ENCODE assay signal across 13 cellular contexts in the genomic region with DNA sequence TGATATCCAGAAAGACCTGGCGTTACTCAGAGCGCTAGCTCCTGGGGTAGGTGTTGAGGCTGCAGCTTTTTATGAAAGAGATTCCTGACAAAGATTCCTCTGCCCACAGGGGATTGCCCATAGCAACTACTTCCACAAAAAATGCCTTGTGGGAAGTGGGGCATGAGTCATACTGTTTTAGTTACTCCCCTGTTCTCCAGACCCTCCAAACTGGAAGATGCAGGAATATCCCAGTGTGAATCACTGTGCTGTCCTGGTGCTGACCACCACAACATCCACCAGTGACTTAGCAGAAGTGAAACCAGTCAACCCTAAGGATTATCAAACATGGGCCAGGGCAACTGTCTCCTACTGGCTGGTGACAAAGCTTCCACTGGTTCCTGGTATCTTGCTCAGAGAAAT.
A peak's percentile ranks its signal among the peaks of the same experiment; 100 is the strongest.
DNase-seq lines count a peak whose midpoint lies in the region; FAIRE-seq and TF ChIP-seq lines count a peak whose summit lies in the region.
"Had no signal": no experiment of that assay in that cellular context is flagged by ENCODE, and none has a peak within 500 bp of the region (broad histone marks: within the 10 kb centered on the region; RNA-seq: fewer than 3 reads in every experiment).

No MANE protein-coding gene starts in this region.

- H3K36me3 ChIP-seq in H1 (ENCODE audit: control insufficient read depth in 2 of 4, insufficient read depth in 4 of 4, low read length in 3 of 4) (no peaks in the 10 kb centered on the region), neuronal stem cell (replicated peaks in 1 of 2; ENCODE audit: control insufficient read depth in 2 of 2, insufficient read depth in 2 of 2, low read length in 2 of 2) (peaks cover 0 to 56% of the 10 kb centered on the region in 2 donors), testis (ENCODE audit: low read depth, missing control alignments) (no peaks in the 10 kb centered on the region)
- H3K36me3 ChIP-seq: tibial nerve had no signal

- no peak for FAIRE-seq in H1 (lab: Jason Lieb, UNC)

- H2BK5ac ChIP-seq in H1 (ENCODE audit: low read depth, low read length) (no peak overlapping the region), neuronal stem cell (ENCODE audit: low read length) (no peak overlapping the region)

- no peak for TF ChIP-seq CTCF in H1 (IDR thresholded peaks at IDR 0.05; ENCODE audit: control extremely low read depth in 1 of 3, insufficient read depth in 1 of 3, low read depth in 1 of 3, low read length in 3 of 3)
- TF ChIP-seq CTCF in testis (IDR thresholded peaks at IDR 0.05), result no peak

- H4K8ac ChIP-seq in H1 (ENCODE audit: extremely low read depth, insufficient read depth, low read length) (no peak overlapping the region), neuronal stem cell (ENCODE audit: low read depth, low read length) (no peak overlapping the region)

- no peaks in the 10 kb centered on the region for H3K79me2 ChIP-seq in H1 (ENCODE audit: control insufficient read depth in 1 of 2, insufficient read depth in 2 of 2, low read length in 2 of 2)

- H2BK15ac ChIP-seq in H1 (ENCODE audit: low read length) (no peak overlapping the region), neuronal stem cell (ENCODE audit: low read length) (no peak overlapping the region)

- H3K4me3 ChIP-seq in H1 (ENCODE audit: extremely low read depth in 1 of 4, insufficient read depth in 2 of 4, low read depth in 3 of 4, low read length in 4 of 4) (no peak overlapping the region), neuronal stem cell (ENCODE audit: low read length in 2 of 2) (no peak overlapping the region), testis (no peak overlapping the region)
- H3K4me3 ChIP-seq: tibial nerve had no signal

- no peak for TF ChIP-seq POLR2A in H1 (IDR thresholded peaks at IDR 0.05; ENCODE audit: control extremely low read depth in 1 of 2, low read depth in 2 of 2, low read length in 2 of 2)
- no peak for TF ChIP-seq POLR2A in testis (IDR thresholded peaks at IDR 0.05)

- DNase-seq in Daoy (ENCODE audit: low read depth) (peak; percentile 93), H1 (ENCODE audit: low read depth in 1 of 2, low spot score in 2 of 2) (no peak), neuronal stem cell (ENCODE audit: low spot score) (no peak), testis (no peak), nucleus accumbens (lab: John Stamatoyannopoulos, UW) (no peak), globus pallidus (ENCODE audit: low spot score) (no peak), T-helper 1 cell (no peak)
- DNase-seq: activated CD4-positive, alpha-beta T cell treated with anti-CD3 and anti-CD28 coated beads for 4 hours; DND-41; natural killer cell; stimulated activated CD4-positive, alpha-beta T cell treated with anti-CD3 and anti-CD28 coated beads, Interleukin-4, amount 100 ng/mL, for 24 hours had no signal

- no peaks in the 10 kb centered on the region for H4K20me1 ChIP-seq in H1 (replicated peaks in 1 of 2; ENCODE audit: control insufficient read depth in 1 of 2, insufficient read depth in 2 of 2, low read length in 2 of 2)

- CTCF ChIA-PET in H1 (lab: Charles Lee; ENCODE audit: partially characterized antibody), result no interaction called here

- no peak for TF ChIP-seq EP300 in H1 (IDR thresholded peaks at IDR 0.05; ENCODE audit: borderline replicate concordance in 1 of 2, low read depth in 2 of 2, low read length in 2 of 2)

- no peak overlapping the region for H2BK120ac ChIP-seq in H1 (replicated peaks; ENCODE audit: low read depth, low read length)
- H2BK120ac ChIP-seq in neuronal stem cell (ENCODE audit: low read depth, low read length), result no peak overlapping the region

- no peaks in the 10 kb centered on the region for H3K9me3 ChIP-seq in H1 (ENCODE audit: insufficient read depth in 2 of 2, low read depth in 1 of 2, low read length in 1 of 2)
- H3K9me3 ChIP-seq in neuronal stem cell (replicated peaks in 1 of 2; ENCODE audit: control insufficient read depth in 2 of 2, insufficient read depth in 1 of 2, low read depth in 1 of 2, low read length in 2 of 2), result peaks cover 0 to 12% of the 10 kb centered on the region in 2 donors
- no peaks in the 10 kb centered on the region for H3K9me3 ChIP-seq in testis
- H3K9me3 ChIP-seq: tibial nerve had no signal

- H2BK12ac ChIP-seq in H1 (ENCODE audit: low read depth, low read length) (no peak overlapping the region), neuronal stem cell (ENCODE audit: low read length) (no peak overlapping the region)

- H2AFZ ChIP-seq in H1 (ENCODE audit: low read length) (no peak overlapping the region), neuronal stem cell (ENCODE audit: low read length) (no peak overlapping the region)

- POLR2A ChIA-PET in H1 (lab: Charles Lee; ENCODE audit: partially characterized antibody), result no interaction called here

- H3K23me2 ChIP-seq in H1 (ENCODE audit: low read depth, low read length), result no peaks in the 10 kb centered on the region

- H3K4me1 ChIP-seq in H1 (replicated peaks in 1 of 4; ENCODE audit: control insufficient read depth in 3 of 4, insufficient read depth in 4 of 4, low read length in 3 of 4) (peaks cover 0 to 12% (median 2%) of the 10 kb centered on the region in 4 experiments; a peak in 2 of 7 replicates), neuronal stem cell (ENCODE audit: control insufficient read depth in 2 of 2, insufficient read depth in 1 of 2, low read depth in 1 of 2, low read length in 2 of 2) (peaks cover 15 to 24% of the 10 kb centered on the region in 2 donors), testis (peaks cover 20% of the 10 kb centered on the region)
- H3K4me1 ChIP-seq: tibial nerve had no signal

- no peak overlapping the region for H3K56ac ChIP-seq in H1 (replicated peaks; ENCODE audit: insufficient read length, low read depth, low read length)

- no peak overlapping the region for H2BK20ac ChIP-seq in H1 (ENCODE audit: low read length)

- H4K91ac ChIP-seq in H1 (replicated peaks; ENCODE audit: insufficient read length, low read length) (no peak overlapping the region), neuronal stem cell (ENCODE audit: low read depth, low read length, poor library complexity) (no peak overlapping the region)

- H3K9ac ChIP-seq in H1 (replicated peaks in 1 of 4; ENCODE audit: extremely low read depth in 1 of 4, low read depth in 3 of 4, low read length in 3 of 4), result no peak overlapping the region
- H3K9ac ChIP-seq in neuronal stem cell (ENCODE audit: low read depth, low read length, poor library complexity), result no peak overlapping the region

- no peaks in the 10 kb centered on the region for H3K79me1 ChIP-seq in H1 (ENCODE audit: low read depth, low read length)
- H3K79me1 ChIP-seq in neuronal stem cell (ENCODE audit: low read depth, low read length), result peaks cover 3% of the 10 kb centered on the region

- H3K27ac ChIP-seq in H1 (ENCODE audit: low read depth, low read length), result no peak overlapping the region
- peak overlapping the region; percentile 32 for H3K27ac ChIP-seq in neuronal stem cell (replicated peaks; ENCODE audit: low read length)
- H3K27ac ChIP-seq in testis, result no peak overlapping the region
- H3K27ac ChIP-seq: tibial nerve had no signal

- H3K23ac ChIP-seq in H1 (ENCODE audit: insufficient read length) (no peak overlapping the region), neuronal stem cell (ENCODE audit: low read depth, low read length, poor library complexity) (no peak overlapping the region)

- intact Hi-C loops in testis (cut with DNase I; ENCODE audit: low total_unique reads), result no loop called here

- H3K4ac ChIP-seq in H1 (replicated peaks; ENCODE audit: insufficient read length, low read depth, low read length) (no peak overlapping the region), neuronal stem cell (ENCODE audit: low read length) (no peak overlapping the region)

- H3K27me3 ChIP-seq in H1 (replicated peaks in 1 of 4; ENCODE audit: control insufficient read depth in 3 of 4, extremely low read depth in 1 of 4, insufficient read depth in 3 of 4, low read length in 3 of 4), result no peaks in the 10 kb centered on the region
- H3K27me3 ChIP-seq in neuronal stem cell (ENCODE audit: control insufficient read depth in 3 of 3, insufficient read depth in 3 of 3, low read depth in 1 of 3, low read length in 3 of 3), result no peaks in the 10 kb centered on the region
- no peaks in the 10 kb centered on the region for H3K27me3 ChIP-seq in testis
- H3K27me3 ChIP-seq: tibial nerve had no signal

- H3K14ac ChIP-seq in H1 (ENCODE audit: insufficient read length) (no peak overlapping the region), neuronal stem cell (ENCODE audit: low read length) (no peak overlapping the region)

- H3K18ac ChIP-seq in H1 (ENCODE audit: extremely low read depth, low read length) (no peak overlapping the region), neuronal stem cell (ENCODE audit: low read length) (no peak overlapping the region)

- TF ChIP-seq RAD21 in H1 (IDR thresholded peaks at IDR 0.05 in 1 of 2, conservative IDR thresholded peaks at IDR 0.05 in 1 of 2; ENCODE audit: low read depth in 2 of 2, low read length in 2 of 2), result no peak

- H3K4me2 ChIP-seq in H1 (ENCODE audit: insufficient read depth in 1 of 2, low read depth in 2 of 2, low read length in 2 of 2), result no peak overlapping the region
- H3K4me2 ChIP-seq in neuronal stem cell (ENCODE audit: insufficient read depth, low read length, poor library complexity, severe bottlenecking), result no peak overlapping the region

- H2AK5ac ChIP-seq in H1 (ENCODE audit: low read depth, low read length) (no peak overlapping the region), neuronal stem cell (ENCODE audit: low read depth, low read length) (no peak overlapping the region)

- WGBS in H1 (ENCODE audit: extremely low coverage in 1 of 2, insufficient coverage in 1 of 2, insufficient read length in 1 of 2, insufficient replicate concordance in 2 of 2, low coverage in 1 of 2, low lambda C conversion rate in 2 of 2, missing lambda C conversion rate in 1 of 2), 2 experiments, result 87% methylated on average over 2 of the region's 2 CpGs; no CpG with 5 or more reads in 1 of the 2 experiments
- WGBS in neuronal stem cell (ENCODE audit: extremely low coverage in 2 of 2, insufficient read length in 2 of 2, insufficient replicate concordance in 1 of 2), 2 donors, result no CpG with 5 or more reads among the region's 2 CpGs
- WGBS in testis, 2 donors, result 93 to 100% methylated on average over 2 of the region's 2 CpGs

- H4K5ac ChIP-seq in H1 (ENCODE audit: insufficient read length, low read depth, low read length), result no peak overlapping the region

TF ChIP-seq in PFSK-1, 5 proteins besides CTCF, POLR2A, EP300 and RAD21 (continues in another document):
- no peak for TF ChIP-seq TAF1 (IDR thresholded peaks at IDR 0.05; ENCODE audit: borderline replicate concordance, insufficient read depth, low read length)
- TF ChIP-seq SIN3A (IDR thresholded peaks at IDR 0.05; ENCODE audit: borderline replicate concordance, insufficient read depth, low read length), result peak; percentile 88; the same call in 1 of the 2 replicates
- TF ChIP-seq POLR2AphosphoS5 (IDR thresholded peaks at IDR 0.05; ENCODE audit: low read depth, low read length), result no peak

TF ChIP-seq in H1, 55 proteins besides CTCF, POLR2A, EP300 and RAD21:
- TF ChIP-seq CHD2 (IDR thresholded peaks at IDR 0.05; ENCODE audit: low read length), result no peak
- TF ChIP-seq JUND (IDR thresholded peaks at IDR 0.05; ENCODE audit: low read length), result 0 out of 2 replicates have a peak, but pooled peaks have one; percentile 33
- no peak for TF ChIP-seq TEAD4 (IDR thresholded peaks at IDR 0.05; ENCODE audit: low read depth, low read length)
